9 cellular contexts compared by ENCODE assay signal in the genomic region with DNA sequence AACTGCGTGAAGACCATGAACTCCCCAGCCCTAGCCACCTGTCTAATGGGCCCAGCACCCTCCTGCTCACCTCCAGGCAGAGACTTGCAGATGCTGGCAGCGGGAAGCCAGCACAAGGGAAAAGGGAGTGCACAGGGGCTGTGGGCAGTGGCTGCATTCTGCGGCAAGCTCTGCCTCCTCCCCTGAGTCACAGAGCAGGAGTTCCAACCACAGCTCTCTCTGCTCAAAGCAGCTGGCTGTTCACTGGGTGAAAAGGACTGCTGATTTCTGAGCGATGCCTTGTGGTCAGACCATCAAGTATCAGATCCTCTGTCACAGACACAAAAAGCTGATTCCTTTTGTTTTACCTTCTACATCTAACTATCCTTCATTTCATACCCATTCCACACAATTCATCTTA. TPM values are rescaled to one million over a fixed set of nuclear protein-coding genes. Genes with fewer than 3 reads are reported as not detected.
DNase-seq lines count a peak whose midpoint lies in the region; ATAC-seq and TF ChIP-seq lines count a peak whose summit lies in the region.
"Had no signal": no experiment of that assay in that cellular context is flagged by ENCODE, and none has a peak within 500 bp of the region (broad histone marks: within the 10 kb centered on the region; RNA-seq: fewer than 3 reads in every experiment).

No MANE protein-coding gene starts in this region.

- H3K4me1 Mint-ChIP-seq in HFFc6 (ENCODE audit: low read depth): peaks cover 16% of the 10 kb centered on the region

- ATAC-seq in GM18867 (IDR thresholded peaks at IDR 0.05; ENCODE audit: unreplicated experiment): peak; percentile 97

- H3K9me3 ChIP-seq in MM.1S (replicated peaks; ENCODE audit: insufficient read depth, low read length) (no peaks in the 10 kb centered on the region), ovary (no peaks in the 10 kb centered on the region)

- peak overlapping the region; percentile 30 for H3K4me2 ChIP-seq in MM.1S (ENCODE audit: low read depth, low read length)

- H3K4me3 ChIP-seq in MM.1S (ENCODE audit: low read length) (no peak overlapping the region), ovary (no peak overlapping the region), foreskin fibroblast (ENCODE audit: low read depth in 1 of 2, low read length in 2 of 2) (no peak overlapping the region)

- TF ChIP-seq EP300 in ovary (IDR thresholded peaks at IDR 0.05): no peak

- no peak for TF ChIP-seq POLR2A in ovary (IDR thresholded peaks at IDR 0.05)

- H3K79me2 ChIP-seq in MM.1S (ENCODE audit: low read length): no peaks in the 10 kb centered on the region

- H3K4me3 Mint-ChIP-seq in HFFc6: no peak overlapping the region

- H3K36me3 ChIP-seq in MM.1S (replicated peaks; ENCODE audit: insufficient read depth, low read length) (no peaks in the 10 kb centered on the region), ovary (no peaks in the 10 kb centered on the region)

- H3K4me1 ChIP-seq in MM.1S (ENCODE audit: low read length) (peaks cover 25% of the 10 kb centered on the region), ovary (ENCODE audit: insufficient read depth) (no peaks in the 10 kb centered on the region)

- 64 to 70% (median 65%) methylated on average over 4 of the region's 4 CpGs for WGBS in ovary, 3 donors

- TF ChIP-seq CTCF in HFFc6 (IDR thresholded peaks at IDR 0.05) (no peak), MM.1S (IDR thresholded peaks at IDR 0.05; ENCODE audit: low read length) (no peak), ovary (IDR thresholded peaks at IDR 0.05) (no peak), foreskin fibroblast (IDR thresholded peaks at IDR 0.05; ENCODE audit: low read depth, low read length) (no peak)

- peaks cover 39% of the 10 kb centered on the region for H3K27me3 Mint-ChIP-seq in HFFc6 (ENCODE audit: insufficient read depth)

- H3K9ac ChIP-seq in MM.1S (ENCODE audit: low read length): no peak overlapping the region

- no peaks in the 10 kb centered on the region for H4K20me1 ChIP-seq in MM.1S (ENCODE audit: insufficient read depth, low read length)

- peaks cover 23% of the 10 kb centered on the region for H3K27me3 ChIP-seq in MM.1S (replicated peaks; ENCODE audit: insufficient read depth, low read length)
- no peaks in the 10 kb centered on the region for H3K27me3 ChIP-seq in ovary

- intact Hi-C loops in ovary (cut with DNase I): loop anchor here in 2 of 4 donors (10.0 kb wide), 2 partner anchors 269 to 639 kb away; no protein-coding TSS in a partner anchor

- no peak overlapping the region for H3K27ac ChIP-seq in MM.1S (ENCODE audit: low read length)
- H3K27ac ChIP-seq in ovary: no peak overlapping the region

- H3K27ac Mint-ChIP-seq in HFFc6: no peak overlapping the region

- no peak overlapping the region for H2AFZ ChIP-seq in MM.1S (ENCODE audit: low read length)

- H3F3A ChIP-seq in MM.1S (ENCODE audit: insufficient read depth, low read length): peaks cover 10% of the 10 kb centered on the region; the same call in 1 of the 2 replicates

- H3K9me2 ChIP-seq in MM.1S (replicated peaks; ENCODE audit: insufficient read depth, low read length): no peaks in the 10 kb centered on the region

- peaks cover 5% of the 10 kb centered on the region; the same call in 1 of the 2 replicates for H3K36me3 Mint-ChIP-seq in HFFc6 (ENCODE audit: low read depth)

- DNase-seq in HFFc6: peak; percentile 3
- peak; percentile 96 for DNase-seq in MM.1S
- DNase-seq in left kidney (ENCODE audit: low read depth, low spot score): peak; percentile 6
- DNase-seq in DMS 273 treated with DMSO at 0.1 percent for 48 hours (lab: John Stamatoyannopoulos, UW): no peak
- no peak for DNase-seq in ovary
- DNase-seq in foreskin fibroblast: no peak
- DNase-seq in activated CD8-positive, alpha-beta memory T cell treated with anti-CD3 and anti-CD28 coated beads, Interleukin-2, amount 50 U/mL, for 4 hours: no peak
- DNase-seq: amniotic stem cell had no signal

- no peaks in the 10 kb centered on the region for H3K9me3 Mint-ChIP-seq in HFFc6

RNA-seq across cellular contexts. Expression of gene NKX2-2, which starts 10.5 kb away (rescaled TPM):
- under 1 TPM in 4 of 6 experiments, not detected in 2; 0.32 to 0.63 (median 0.44) TPM for total RNA-seq in HFFc6 (2021; fragmentation: NEBNext Ultra II Directional; extraction: Animal tissue kit (Norgen Biotek cat#: 25700))
- total RNA-seq in ovary: not detected
- not detected for polyA plus RNA-seq in ovary

Comparison
In these comparisons a context has a peak if more than half of its experiments do, and no peak if none do; other contexts are left out.
1. DNase-seq: peak in HFFc6 (single experiment), MM.1S (single experiment) and left kidney (single experiment); none in DMS 273 treated with DMSO at 0.1 percent for 48 hours (single experiment), ovary (0 of 5), foreskin fibroblast (0 of 2) and activated CD8-positive, alpha-beta memory T cell treated with anti-CD3 and anti-CD28 coated beads, Interleukin-2, amount 50 U/mL, for 4 hours (single experiment).